In genomic region chr4:55356991-55357461, GRCh38 we compare ENCODE assay signal across 1 cellular context.
TF ChIP-seq lines count a peak whose summit lies in the region.

No MANE protein-coding gene starts in this region.

TF ChIP-seq in HepG2, 621 proteins besides CTCF, POLR2A, EP300 and RAD21:
- peak; percentile 52; the same call in 1 of the 2 replicates for TF ChIP-seq FOXP4 (CRISPR knock-in tag; IDR thresholded peaks at IDR 0.05)
- no peak for TF ChIP-seq SMARCC2 (IDR thresholded peaks at IDR 0.05)
- no peak for TF ChIP-seq FOXA1 (IDR thresholded peaks at IDR 0.05)
- TF ChIP-seq FOXA1 (CRISPR knock-in tag; IDR thresholded peaks at IDR 0.05) = peak; percentile 35; the same call in 1 of the 2 replicates
- no peak for TF ChIP-seq NFKBIZ (CRISPR knock-in tag; IDR thresholded peaks at IDR 0.05)
- peak; percentile 98 for TF ChIP-seq ZBTB26 (CRISPR knock-in tag; IDR thresholded peaks at IDR 0.05; ENCODE audit: borderline replicate concordance)
- peak; percentile 99 for TF ChIP-seq ZNF205 (CRISPR knock-in tag; IDR thresholded peaks at IDR 0.05)
- TF ChIP-seq SOX6 (IDR thresholded peaks at IDR 0.05) = no peak
- TF ChIP-seq SOX6 (CRISPR knock-in tag; IDR thresholded peaks at IDR 0.05) = 0 out of 2 replicates have a peak, but pooled peaks have one; percentile 31
- TF ChIP-seq RARA (CRISPR knock-in tag; IDR thresholded peaks at IDR 0.05) = peak; percentile 13; the same call in 1 of the 2 replicates
- TF ChIP-seq FOSL1 (CRISPR knock-in tag; IDR thresholded peaks at IDR 0.05; ENCODE audit: borderline replicate concordance) = 0 out of 2 replicates have a peak, but pooled peaks have one; percentile 14
- TF ChIP-seq KDM2A (CRISPR knock-in tag; IDR thresholded peaks at IDR 0.05; ENCODE audit: borderline replicate concordance, low read depth) = no peak
- no peak for TF ChIP-seq ZNF414 (CRISPR knock-in tag; IDR thresholded peaks at IDR 0.05)
- TF ChIP-seq HHEX (CRISPR knock-in tag; IDR thresholded peaks at IDR 0.05) = no peak
- TF ChIP-seq GLMP (CRISPR knock-in tag; IDR thresholded peaks at IDR 0.05; ENCODE audit: borderline replicate concordance) = no peak
- peak; percentile 59 for TF ChIP-seq FOSL2 (CRISPR knock-in tag; IDR thresholded peaks at IDR 0.05)
- TF ChIP-seq GPN1 (CRISPR knock-in tag; IDR thresholded peaks at IDR 0.05; ENCODE audit: borderline replicate concordance) = no peak
- TF ChIP-seq CEBPG (CRISPR knock-in tag; IDR thresholded peaks at IDR 0.05) = peak; percentile 53; the same call in 1 of the 2 replicates
- TF ChIP-seq HMGA1 (CRISPR knock-in tag; conservative IDR thresholded peaks at IDR 0.05) = no peak
- peak; percentile 67 for TF ChIP-seq ARID5B (CRISPR knock-in tag; IDR thresholded peaks at IDR 0.05)
- peak; percentile 46 for TF ChIP-seq BCL6 (CRISPR knock-in tag; IDR thresholded peaks at IDR 0.05)
- no peak for TF ChIP-seq MYPOP (CRISPR knock-in tag; IDR thresholded peaks at IDR 0.05)
- no peak for TF ChIP-seq GMEB1 (CRISPR knock-in tag; IDR thresholded peaks at IDR 0.05; ENCODE audit: borderline replicate concordance)
- no peak for TF ChIP-seq TAF1 (CRISPR knock-in tag; IDR thresholded peaks at IDR 0.05)
- TF ChIP-seq FOXJ3 (CRISPR knock-in tag; IDR thresholded peaks at IDR 0.05; ENCODE audit: borderline replicate concordance) = peak; percentile 26; the same call in 1 of the 2 replicates
- TF ChIP-seq ZNF296 (CRISPR knock-in tag; conservative IDR thresholded peaks at IDR 0.05) = no peak
- TF ChIP-seq KLF11 (CRISPR knock-in tag; IDR thresholded peaks at IDR 0.05) = no peak
- no peak for TF ChIP-seq BRD4 (CRISPR knock-in tag; IDR thresholded peaks at IDR 0.05)
- TF ChIP-seq PAX8 (CRISPR knock-in tag; IDR thresholded peaks at IDR 0.05; ENCODE audit: borderline replicate concordance) = no peak
- TF ChIP-seq SALL1 (CRISPR knock-in tag; IDR thresholded peaks at IDR 0.05) = peak; percentile 22; the same call in 1 of the 2 replicates
- no peak for TF ChIP-seq ZNF737 (CRISPR knock-in tag; IDR thresholded peaks at IDR 0.05; ENCODE audit: borderline replicate concordance)
- no peak for TF ChIP-seq GTF3A (CRISPR knock-in tag; conservative IDR thresholded peaks at IDR 0.05)
- no peak for TF ChIP-seq FOXP1 (IDR thresholded peaks at IDR 0.05)
- peak; percentile 74 for TF ChIP-seq FOXP1 (CRISPR knock-in tag; IDR thresholded peaks at IDR 0.05)
- 0 out of 2 replicates have a peak, but pooled peaks have one; percentile 37 for TF ChIP-seq GATAD2A (CRISPR knock-in tag; IDR thresholded peaks at IDR 0.05)
- peak; percentile 46 for TF ChIP-seq FOXA3 (CRISPR knock-in tag; IDR thresholded peaks at IDR 0.05)
- TF ChIP-seq CEBPB (IDR thresholded peaks at IDR 0.05; ENCODE audit: borderline replicate concordance, low read depth, low read length) = peak; percentile 54; the same call in 1 of the 2 replicates
